ENCODE assay signal across 1 cellular context in genomic region chr9:32350682-32351081, GRCh38.
TF ChIP-seq lines count a peak whose summit lies in the region.

No MANE protein-coding gene starts in this region.

TF ChIP-seq in GM12878, 131 proteins besides CTCF, POLR2A, EP300 and RAD21 (continued from another document):
- TF ChIP-seq ZNF384 (IDR thresholded peaks at IDR 0.05; ENCODE audit: borderline replicate concordance, low read depth, low read length) = no peak
- no peak for TF ChIP-seq CHD1 (IDR thresholded peaks at IDR 0.05; ENCODE audit: low read depth, low read length)
